10 cellular contexts compared by ENCODE assay signal in genomic region chr9:33297455-33297854, GRCh38. TPM values are rescaled to one million over a fixed set of nuclear protein-coding genes. Genes with fewer than 3 reads are reported as not detected.
DNase-seq lines count a peak whose midpoint lies in the region; ATAC-seq, FAIRE-seq and TF ChIP-seq lines count a peak whose summit lies in the region.
"Had no signal": no experiment of that assay in that cellular context is flagged by ENCODE, and none has a peak within 500 bp of the region (broad histone marks: within the 10 kb centered on the region; RNA-seq: fewer than 3 reads in every experiment).

No MANE protein-coding gene starts in this region.

- TF ChIP-seq POLR2A in esophagus muscularis mucosa (IDR thresholded peaks at IDR 0.05; ENCODE audit: low read depth) = no peak
- no peak for TF ChIP-seq POLR2A in H54 (IDR thresholded peaks at IDR 0.05; ENCODE audit: low read depth, low read length)

- H3K4me3 ChIP-seq in muscle layer of duodenum (ENCODE audit: low read depth in 1 of 2, low read length in 2 of 2) = peak overlapping the region; percentile 3 to 5
- H3K4me3 ChIP-seq in A673 (ENCODE audit: low read depth, low read length, poor library complexity, severe bottlenecking) = no peak overlapping the region
- H3K4me3 ChIP-seq in esophagus muscularis mucosa = no peak overlapping the region
- H3K4me3 ChIP-seq: SJSA1, tibial nerve had no signal

- peak overlapping the region; percentile 0 for H3K4me3 Mint-ChIP-seq in activated CD8-positive, alpha-beta T cell treated with anti-CD3 and anti-CD28 coated beads, Interleukin-2, amount 10 ng/mL, durations not matched to agents 7 days and 5 days

- no peaks in the 10 kb centered on the region for H3K27me3 ChIP-seq in muscle layer of duodenum (ENCODE audit: low read depth, low read length)
- no peaks in the 10 kb centered on the region for H3K27me3 ChIP-seq in A673 (replicated peaks; ENCODE audit: insufficient read depth, low read depth, low read length, poor library complexity)
- no peaks in the 10 kb centered on the region for H3K27me3 ChIP-seq in esophagus muscularis mucosa
- H3K27me3 ChIP-seq: SJSA1, tibial nerve had no signal

- H3K27ac Mint-ChIP-seq in activated CD8-positive, alpha-beta T cell treated with anti-CD3 and anti-CD28 coated beads, Interleukin-2, amount 10 ng/mL, durations not matched to agents 7 days and 5 days = peak overlapping the region; percentile 53

- 33% methylated on average over 1 of the region's 1 CpG for WGBS in esophagus muscularis mucosa

- intact Hi-C loops in A673 (cut with micrococcal nuclease; ENCODE audit: unreplicated experiment) (no loop called here), esophagus muscularis mucosa (cut with DNase I) (no loop called here)

- peaks cover 72% of the 10 kb centered on the region for H3K4me1 Mint-ChIP-seq in activated CD8-positive, alpha-beta T cell treated with anti-CD3 and anti-CD28 coated beads, Interleukin-2, amount 10 ng/mL, durations not matched to agents 7 days and 5 days (ENCODE audit: low read depth)

- H3K27ac ChIP-seq in KOPT-K1 (ENCODE audit: low read depth, low read length, poor library complexity, severe bottlenecking) (peak overlapping the region; percentile 51), muscle layer of duodenum (ENCODE audit: low read length) (peak overlapping the region; percentile 61), A673 (ENCODE audit: low read depth, low read length, poor library complexity, severe bottlenecking) (no peak overlapping the region), esophagus muscularis mucosa (replicated peaks in 1 of 4) (no peak overlapping the region)
- H3K27ac ChIP-seq: SJSA1 had no signal

- no peaks in the 10 kb centered on the region for H3K27me3 Mint-ChIP-seq in activated CD8-positive, alpha-beta T cell treated with anti-CD3 and anti-CD28 coated beads, Interleukin-2, amount 10 ng/mL, durations not matched to agents 7 days and 5 days (ENCODE audit: low read depth)

- no TSS peak for BruUV-seq in A673 (replicated peaks; lab: Mats Ljungman, UMichigan)

- H3K36me3 Mint-ChIP-seq in activated CD8-positive, alpha-beta T cell treated with anti-CD3 and anti-CD28 coated beads, Interleukin-2, amount 10 ng/mL, durations not matched to agents 7 days and 5 days (ENCODE audit: low read depth) = peaks cover 69% of the 10 kb centered on the region

- TF ChIP-seq CTCF in A673 (conservative IDR thresholded peaks at IDR 0.05; ENCODE audit: low read depth, low read length) (no peak), esophagus muscularis mucosa (IDR thresholded peaks at IDR 0.05) (no peak)

- POLR2A ChIA-PET in activated CD8-positive, alpha-beta T cell treated with anti-CD3 and anti-CD28 coated beads, Interleukin-2, amount 10 ng/mL, durations not matched to agents 7 days and 5 days (lab: Charles Lee) = no interaction called here
- POLR2A ChIA-PET in A673 (lab: Charles Lee; ENCODE audit: low non-redundant PET) = no interaction called here

- H3K9me3 ChIP-seq in KOPT-K1 (ENCODE audit: insufficient read depth, low read length, poor library complexity, severe bottlenecking) (no peaks in the 10 kb centered on the region), muscle layer of duodenum (ENCODE audit: control insufficient read depth in 1 of 2, low read length in 2 of 2) (no peaks in the 10 kb centered on the region), A673 (ENCODE audit: low read depth, low read length, poor library complexity, severe bottlenecking) (no peaks in the 10 kb centered on the region), esophagus muscularis mucosa (no peaks in the 10 kb centered on the region)
- H3K9me3 ChIP-seq: SJSA1, tibial nerve had no signal

- H3K4me1 ChIP-seq in muscle layer of duodenum (ENCODE audit: control insufficient read depth in 1 of 2, insufficient read depth in 2 of 2, low read length in 2 of 2) (peaks cover 26 to 34% of the 10 kb centered on the region in 2 donors), A673 (ENCODE audit: insufficient read depth, low read length, poor library complexity, severe bottlenecking) (peaks cover 4% of the 10 kb centered on the region), esophagus muscularis mucosa (peaks cover 60 to 80% (median 71%) of the 10 kb centered on the region in 4 donors)
- H3K4me1 ChIP-seq: SJSA1 had no signal

- H3K36me3 ChIP-seq in KOPT-K1 (ENCODE audit: insufficient read depth, low read length) = peaks cover 98% of the 10 kb centered on the region
- H3K36me3 ChIP-seq in muscle layer of duodenum (ENCODE audit: control insufficient read depth in 1 of 2, insufficient read depth in 2 of 2, low read length in 2 of 2) = peaks cover 39% of the 10 kb centered on the region in 2 donors
- peaks cover 76% of the 10 kb centered on the region for H3K36me3 ChIP-seq in A673 (ENCODE audit: insufficient read depth, low read length, poor library complexity, severe bottlenecking)
- H3K36me3 ChIP-seq in esophagus muscularis mucosa = peaks cover 39 to 87% (median 71%) of the 10 kb centered on the region in 4 donors

- DNase-seq in GM18507 (ENCODE audit: extremely low spot score, insufficient read length, low read depth) = peak; percentile 28
- no peak for DNase-seq in activated CD8-positive, alpha-beta T cell treated with anti-CD3 and anti-CD28 coated beads, Interleukin-2, amount 10 ng/mL, durations not matched to agents 7 days and 5 days
- DNase-seq in A673 (ENCODE audit: low spot score) = no peak
- no peak for DNase-seq in esophagus muscularis mucosa (ENCODE audit: extremely low spot score)
- DNase-seq in H54 (ENCODE audit: insufficient read length, low spot score) = no peak

- TF ChIP-seq EP300 in esophagus muscularis mucosa (IDR thresholded peaks at IDR 0.05) = no peak

- H3K9me3 Mint-ChIP-seq in activated CD8-positive, alpha-beta T cell treated with anti-CD3 and anti-CD28 coated beads, Interleukin-2, amount 10 ng/mL, durations not matched to agents 7 days and 5 days (ENCODE audit: insufficient read depth) = no peaks in the 10 kb centered on the region

- ATAC-seq in GM21723 (IDR thresholded peaks at IDR 0.05; ENCODE audit: unreplicated experiment) = peak; percentile 95
- ATAC-seq in activated CD8-positive, alpha-beta T cell treated with anti-CD3 and anti-CD28 coated beads, Interleukin-2, amount 10 ng/mL, durations not matched to agents 7 days and 5 days = peak; percentile 45

- FAIRE-seq in GM18507 (lab: Jason Lieb, UNC) (peak; percentile 98), H54 (lab: Jason Lieb, UNC) (no peak)

- CTCF ChIA-PET in activated CD8-positive, alpha-beta T cell treated with anti-CD3 and anti-CD28 coated beads, Interleukin-2, amount 10 ng/mL, durations not matched to agents 7 days and 5 days (lab: Charles Lee) = interaction anchor here (1.1 to 2.3 kb wide), 4 partner anchors 10 to 169 kb away, joined by 3 to 8 read pairs (median 4); no protein-coding TSS in a partner anchor
- CTCF ChIA-PET in A673 (lab: Charles Lee) = no interaction called here

RNA-seq across cellular contexts. Expression of gene NFX1, which starts 7.1 kb away (rescaled TPM):
- total RNA-seq in activated CD8-positive, alpha-beta T cell treated with anti-CD3 and anti-CD28 coated beads, Interleukin-2, amount 10 ng/mL, durations not matched to agents 7 days and 5 days = 10 to 100 TPM; 38.8 to 39.8 TPM
- total RNA-seq in A673 (2021) (36.3 and 40.0 TPM in 2 replicates), esophagus muscularis mucosa (10 to 100 TPM; 32.1 to 49.4 (median 36.9) TPM)

RNA-seq across cellular contexts. Expression of gene CHMP5, which starts 32.6 kb away (rescaled TPM):
- total RNA-seq in activated CD8-positive, alpha-beta T cell treated with anti-CD3 and anti-CD28 coated beads, Interleukin-2, amount 10 ng/mL, durations not matched to agents 7 days and 5 days = 10 to 100 TPM; 83.0 to 85.5 TPM
- total RNA-seq in A673 (2021) = 74.4 and 74.6 TPM in 2 replicates
- 10 to 100 TPM; 48.0 to 77.2 (median 65.2) TPM for total RNA-seq in esophagus muscularis mucosa

RNA-seq across cellular contexts. Expression of gene BAG1, which starts 32.9 kb away (rescaled TPM):
- total RNA-seq in activated CD8-positive, alpha-beta T cell treated with anti-CD3 and anti-CD28 coated beads, Interleukin-2, amount 10 ng/mL, durations not matched to agents 7 days and 5 days = 10 to 100 TPM; 95.5 to 96.3 TPM
- 48.4 and 52.7 TPM in 2 replicates for total RNA-seq in A673 (2021)
- total RNA-seq in esophagus muscularis mucosa = 100 to 1,000 TPM; 108 to 154 (median 126) TPM

RNA-seq across cellular contexts. Expression of gene SPINK4, which starts 57.5 kb away (rescaled TPM):
- not detected for total RNA-seq in activated CD8-positive, alpha-beta T cell treated with anti-CD3 and anti-CD28 coated beads, Interleukin-2, amount 10 ng/mL, durations not matched to agents 7 days and 5 days
- not detected in 2 replicates for total RNA-seq in A673 (2021)
- total RNA-seq in esophagus muscularis mucosa = not detected
- total RNA-seq: SJSA1, tibial nerve had no signal

Comparison
In these comparisons a context has a peak if more than half of its experiments do, and no peak if none do; other contexts are left out.
1. H3K27ac ChIP-seq: peak in KOPT-K1 (single experiment) and muscle layer of duodenum (single experiment); none in A673 (single experiment) and esophagus muscularis mucosa (0 of 4).
2. H3K4me3 ChIP-seq: peak in muscle layer of duodenum (2 of 2); none in A673 (single experiment) and esophagus muscularis mucosa (0 of 4).